Comparison of ENCODE assay signal across 8 cellular contexts in the genomic region with DNA sequence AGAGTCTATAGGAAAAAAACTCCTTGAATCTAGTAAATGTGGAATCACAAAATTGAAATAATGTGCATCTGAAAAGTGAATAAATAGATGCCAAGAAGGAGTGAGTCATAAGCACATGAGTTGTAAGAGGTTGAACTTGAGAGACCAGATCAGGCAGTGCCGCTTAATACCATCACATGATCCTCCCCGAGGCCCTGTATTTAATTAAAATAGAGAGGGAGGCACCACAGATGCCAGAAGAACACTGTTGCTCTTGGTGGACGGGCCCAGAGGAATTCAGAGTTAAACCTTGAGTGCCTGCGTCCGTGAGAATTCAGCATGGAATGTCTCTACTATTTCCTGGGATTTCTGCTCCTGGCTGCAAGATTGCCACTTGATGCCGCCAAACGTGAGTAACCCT. TPM values are rescaled to one million over a fixed set of nuclear protein-coding genes. Genes with fewer than 3 reads are reported as not detected.
A peak's percentile ranks its signal among the peaks of the same experiment; 100 is the strongest.
DNase-seq lines count a peak whose midpoint lies in the region; ATAC-seq and TF ChIP-seq lines count a peak whose summit lies in the region.

A gene (plus strand): TSS at position 236 of the 400 bp plus-strand sequence. CDS start 83 bp downstream, at position 319.

- H3K9me3 ChIP-seq in iPS DF 6.9 (ENCODE audit: control insufficient read depth, insufficient read depth, low read length): no peaks in the 10 kb centered on the region
- H3K9me3 ChIP-seq in skeletal muscle tissue (ENCODE audit: control insufficient read depth in 3 of 3, low read length in 3 of 3): no peaks in the 10 kb centered on the region

- DNase-seq in GM23338 (ENCODE audit: low spot score) (peak; percentile 49), astrocyte of the cerebellum (ENCODE audit: low read depth) (peak; percentile 12), iPS DF 6.9 (ENCODE audit: low read depth, low spot score) (no peak), head of caudate nucleus (no peak), NCI-H526 treated with DMSO at 0.1 percent for 48 hours (lab: John Stamatoyannopoulos, UW) (no peak)
- DNase-seq in activated CD4-positive, CD25-positive, alpha-beta regulatory T cell treated with anti-CD3 and anti-CD28 coated beads, Interleukin-2, amount 50 U/mL, for 72 hours: no peak

- peaks cover 10% of the 10 kb centered on the region for H3K4me1 Mint-ChIP-seq in GM23338

- in situ Hi-C loops in astrocyte of the cerebellum (cut with HindIII; ENCODE audit: low sequenced_read_pairs): no loop called here

- H4K20me1 ChIP-seq in GM23338 (replicated peaks; ENCODE audit: insufficient read depth): no peaks in the 10 kb centered on the region

- H3K27ac ChIP-seq in GM23338 (ENCODE audit: low read depth) (no peak within 1 kb of the TSS), iPS DF 6.9 (ENCODE audit: low read length) (no peak within 1 kb of the TSS), skeletal muscle tissue (ENCODE audit: low read depth, low read length) (peak within 1 kb of the TSS; percentile 65)

- H3K4me3 Mint-ChIP-seq in GM23338: peak within 1 kb of the TSS; percentile 66

- no peak within 1 kb of the TSS for H3K27ac Mint-ChIP-seq in GM23338

- peaks cover 6% of the 10 kb centered on the region; the same call in 1 of the 2 replicates for H3K9me2 ChIP-seq in GM23338 (ENCODE audit: insufficient read depth)

- H3F3A ChIP-seq in GM23338 (replicated peaks; ENCODE audit: low read depth): peaks cover 7% of the 10 kb centered on the region; the same call in 1 of the 2 replicates

- H3K4me2 ChIP-seq in GM23338: peak within 1 kb of the TSS; percentile 86

- no CpG with 5 or more reads among the region's 7 CpGs for WGBS in iPS DF 6.9 (ENCODE audit: insufficient coverage, insufficient read length)

- H3K27me3 ChIP-seq in GM23338 (ENCODE audit: insufficient read depth) (peaks cover 30% of the 10 kb centered on the region), iPS DF 6.9 (ENCODE audit: control insufficient read depth, insufficient read depth, low read length) (peaks cover 4% of the 10 kb centered on the region; the same call in 1 of the 2 replicates), skeletal muscle tissue (ENCODE audit: control insufficient read depth in 3 of 3, insufficient read depth in 3 of 3, low read length in 3 of 3) (peaks cover 0 to 16% (median 14%) of the 10 kb centered on the region in 3 donors)

- ATAC-seq in GM23338: no peak
- ATAC-seq in HG02623 (IDR thresholded peaks at IDR 0.05; ENCODE audit: unreplicated experiment): no peak

- H3K36me3 ChIP-seq in GM23338 (ENCODE audit: insufficient read depth) (no peaks in the 10 kb centered on the region), iPS DF 6.9 (ENCODE audit: control insufficient read depth, insufficient read depth, low read length) (no peaks in the 10 kb centered on the region), skeletal muscle tissue (ENCODE audit: control insufficient read depth in 3 of 3, insufficient read depth in 3 of 3, low read length in 3 of 3) (no peaks in the 10 kb centered on the region)

- peak within 1 kb of the TSS; percentile 100 for H2AFZ ChIP-seq in GM23338

- H3K9me3 Mint-ChIP-seq in GM23338: 0 out of 3 replicates have a peak, but pooled peaks cover under 1% of the 10 kb centered on the region

- H3K27me3 Mint-ChIP-seq in GM23338 (ENCODE audit: insufficient read depth, low read depth, poor library complexity): peaks cover 6% of the 10 kb centered on the region

- TF ChIP-seq CTCF in GM23338 (conservative IDR thresholded peaks at IDR 0.05; ENCODE audit: low read depth in 2 of 2): no peak
- no peak for TF ChIP-seq CTCF in astrocyte of the cerebellum (IDR thresholded peaks at IDR 0.05; ENCODE audit: low read depth, low read length, missing control alignments)

- H3K79me2 ChIP-seq in GM23338 (replicated peaks; ENCODE audit: insufficient read depth): no peaks in the 10 kb centered on the region

- no peaks in the 10 kb centered on the region for H3K36me3 Mint-ChIP-seq in GM23338 (ENCODE audit: low read depth)

- peak within 1 kb of the TSS in 2 of 3 donors; percentile 62 to 66 for H3K9ac ChIP-seq in skeletal muscle tissue (ENCODE audit: low read depth in 1 of 3, low read length in 3 of 3)

- H3K4me1 ChIP-seq in GM23338 (ENCODE audit: insufficient read depth): peaks cover 17% of the 10 kb centered on the region
- H3K4me1 ChIP-seq in iPS DF 6.9 (ENCODE audit: control insufficient read depth, insufficient read depth, low read length): peaks cover 5% of the 10 kb centered on the region; the same call in 1 of the 2 replicates
- H3K4me1 ChIP-seq in skeletal muscle tissue (ENCODE audit: control insufficient read depth in 3 of 3, insufficient read depth in 3 of 3, low read length in 3 of 3): peaks cover 0 to 8% (median 3%) of the 10 kb centered on the region in 3 donors

- H3K4me3 ChIP-seq in GM23338 (peak within 1 kb of the TSS; percentile 63), astrocyte of the cerebellum (ENCODE audit: low read depth, low read length) (peak within 1 kb of the TSS; percentile 22), iPS DF 6.9 (ENCODE audit: low read length) (peak within 1 kb of the TSS; percentile 5; the same call in 1 of the 2 replicates), skeletal muscle tissue (ENCODE audit: low read length in 3 of 3) (peak within 1 kb of the TSS; percentile 49 to 60 (median 58))

- intact Hi-C loops in head of caudate nucleus (cut with DNase I): no loop called here

TF ChIP-seq in GM23338, 12 proteins besides CTCF, POLR2A, EP300 and RAD21 (continues in another document):
- TF ChIP-seq JUNB (IDR thresholded peaks at IDR 0.05; ENCODE audit: unreplicated experiment) (no peak), STAT1 (IDR thresholded peaks at IDR 0.05; ENCODE audit: unreplicated experiment) (no peak), ZNF114 (CRISPR knock-in tag; IDR thresholded peaks at IDR 0.05) (no peak)
- TF ChIP-seq, protein P1, sequence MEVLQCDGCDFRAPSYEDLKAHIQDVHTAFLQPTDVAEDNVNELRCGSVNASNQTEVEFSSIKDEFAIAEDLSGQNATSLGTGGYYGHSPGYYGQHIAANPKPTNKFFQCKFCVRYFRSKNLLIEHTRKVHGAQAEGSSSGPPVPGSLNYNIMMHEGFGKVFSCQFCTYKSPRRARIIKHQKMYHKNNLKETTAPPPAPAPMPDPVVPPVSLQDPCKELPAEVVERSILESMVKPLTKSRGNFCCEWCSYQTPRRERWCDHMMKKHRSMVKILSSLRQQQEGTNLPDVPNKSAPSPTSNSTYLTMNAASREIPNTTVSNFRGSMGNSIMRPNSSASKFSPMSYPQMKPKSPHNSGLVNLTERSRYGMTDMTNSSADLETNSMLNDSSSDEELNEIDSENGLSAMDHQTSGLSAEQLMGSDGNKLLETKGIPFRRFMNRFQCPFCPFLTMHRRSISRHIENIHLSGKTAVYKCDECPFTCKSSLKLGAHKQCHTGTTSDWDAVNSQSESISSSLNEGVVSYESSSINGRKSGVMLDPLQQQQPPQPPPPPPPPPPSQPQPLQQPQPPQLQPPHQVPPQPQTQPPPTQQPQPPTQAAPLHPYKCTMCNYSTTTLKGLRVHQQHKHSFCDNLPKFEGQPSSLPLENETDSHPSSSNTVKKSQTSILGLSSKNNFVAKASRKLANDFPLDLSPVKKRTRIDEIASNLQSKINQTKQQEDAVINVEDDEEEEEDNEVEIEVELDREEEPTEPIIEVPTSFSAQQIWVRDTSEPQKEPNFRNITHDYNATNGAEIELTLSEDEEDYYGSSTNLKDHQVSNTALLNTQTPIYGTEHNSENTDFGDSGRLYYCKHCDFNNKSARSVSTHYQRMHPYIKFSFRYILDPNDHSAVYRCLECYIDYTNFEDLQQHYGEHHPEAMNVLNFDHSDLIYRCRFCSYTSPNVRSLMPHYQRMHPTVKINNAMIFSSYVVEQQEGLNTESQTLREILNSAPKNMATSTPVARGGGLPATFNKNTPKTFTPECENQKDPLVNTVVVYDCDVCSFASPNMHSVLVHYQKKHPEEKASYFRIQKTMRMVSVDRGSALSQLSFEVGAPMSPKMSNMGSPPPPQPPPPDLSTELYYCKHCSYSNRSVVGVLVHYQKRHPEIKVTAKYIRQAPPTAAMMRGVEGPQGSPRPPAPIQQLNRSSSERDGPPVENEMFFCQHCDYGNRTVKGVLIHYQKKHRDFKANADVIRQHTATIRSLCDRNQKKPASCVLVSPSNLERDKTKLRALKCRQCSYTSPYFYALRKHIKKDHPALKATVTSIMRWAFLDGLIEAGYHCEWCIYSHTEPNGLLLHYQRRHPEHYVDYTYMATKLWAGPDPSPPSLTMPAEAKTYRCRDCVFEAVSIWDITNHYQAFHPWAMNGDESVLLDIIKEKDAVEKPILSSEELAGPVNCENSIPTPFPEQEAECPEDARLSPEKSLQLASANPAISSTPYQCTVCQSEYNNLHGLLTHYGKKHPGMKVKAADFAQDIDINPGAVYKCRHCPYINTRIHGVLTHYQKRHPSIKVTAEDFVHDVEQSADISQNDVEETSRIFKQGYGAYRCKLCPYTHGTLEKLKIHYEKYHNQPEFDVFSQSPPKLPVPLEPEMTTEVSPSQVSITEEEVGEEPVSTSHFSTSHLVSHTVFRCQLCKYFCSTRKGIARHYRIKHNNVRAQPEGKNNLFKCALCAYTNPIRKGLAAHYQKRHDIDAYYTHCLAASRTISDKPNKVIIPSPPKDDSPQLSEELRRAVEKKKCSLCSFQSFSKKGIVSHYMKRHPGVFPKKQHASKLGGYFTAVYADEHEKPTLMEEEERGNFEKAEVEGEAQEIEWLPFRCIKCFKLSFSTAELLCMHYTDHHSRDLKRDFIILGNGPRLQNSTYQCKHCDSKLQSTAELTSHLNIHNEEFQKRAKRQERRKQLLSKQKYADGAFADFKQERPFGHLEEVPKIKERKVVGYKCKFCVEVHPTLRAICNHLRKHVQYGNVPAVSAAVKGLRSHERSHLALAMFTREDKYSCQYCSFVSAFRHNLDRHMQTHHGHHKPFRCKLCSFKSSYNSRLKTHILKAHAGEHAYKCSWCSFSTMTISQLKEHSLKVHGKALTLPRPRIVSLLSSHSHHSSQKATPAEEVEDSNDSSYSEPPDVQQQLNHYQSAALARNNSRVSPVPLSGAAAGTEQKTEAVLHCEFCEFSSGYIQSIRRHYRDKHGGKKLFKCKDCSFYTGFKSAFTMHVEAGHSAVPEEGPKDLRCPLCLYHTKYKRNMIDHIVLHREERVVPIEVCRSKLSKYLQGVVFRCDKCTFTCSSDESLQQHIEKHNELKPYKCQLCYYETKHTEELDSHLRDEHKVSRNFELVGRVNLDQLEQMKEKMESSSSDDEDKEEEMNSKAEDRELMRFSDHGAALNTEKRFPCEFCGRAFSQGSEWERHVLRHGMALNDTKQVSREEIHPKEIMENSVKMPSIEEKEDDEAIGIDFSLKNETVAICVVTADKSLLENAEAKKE (CRISPR knock-in tag; IDR thresholded peaks at IDR 0.05): no peak

RNA-seq across cellular contexts. Expression of the gene that starts here (rescaled TPM):
- total RNA-seq in GM23338 (2014; rRNA removed; shearing (Covaris generic)): 0.76 and 1.4 TPM in 2 replicates
- polyA plus RNA-seq in GM23338 (2016; fragmentation: Nextera tagmentation; extraction: Ambion mirVana): 1.0 and 1.2 TPM in 2 replicates
- total RNA-seq in skeletal muscle tissue: 49.6 TPM

Comparison
In these comparisons a context has a peak if more than half of its experiments do, and no peak if none do; other contexts are left out.
1. RNA of the gene that starts here (total RNA-seq): 49.6 TPM in skeletal muscle tissue (single experiment); 0.76 to 1.4 TPM in GM23338; every median in the first group is over 10 times any median in the second.
2. DNase-seq: peak in GM23338 (single experiment) and astrocyte of the cerebellum (single experiment); none in iPS DF 6.9 (single experiment), head of caudate nucleus (0 of 42), NCI-H526 treated with DMSO at 0.1 percent for 48 hours (single experiment) and activated CD4-positive, CD25-positive, alpha-beta regulatory T cell treated with anti-CD3 and anti-CD28 coated beads, Interleukin-2, amount 50 U/mL, for 72 hours (single experiment).
3. H3K4me3 ChIP-seq: peak in every context shown above with its lines; median percentile 63 in GM23338; 58 in skeletal muscle tissue; 22 in astrocyte of the cerebellum; 5 in iPS DF 6.9.